16 cellular contexts compared by ENCODE assay signal in genomic region chr1:53182688-53183276, GRCh38. TPM values are rescaled to one million over a fixed set of nuclear protein-coding genes. Genes with fewer than 3 reads are reported as not detected.
DNase-seq lines count a peak whose midpoint lies in the region; ATAC-seq, FAIRE-seq and TF ChIP-seq lines count a peak whose summit lies in the region.
"Had no signal": no experiment of that assay in that cellular context is flagged by ENCODE, and none has a peak within 500 bp of the region (broad histone marks: within the 10 kb centered on the region; RNA-seq: fewer than 3 reads in every experiment).

No MANE protein-coding gene starts in this region.

- H3K9ac ChIP-seq in H1 (replicated peaks in 1 of 4; ENCODE audit: extremely low read depth in 1 of 4, low read depth in 3 of 4, low read length in 3 of 4) (no peak overlapping the region), mesenchymal stem cell (ENCODE audit: low read length) (peak overlapping the region; percentile 64)

- H2AK5ac ChIP-seq in H1 (ENCODE audit: low read depth, low read length) (no peak overlapping the region; the same call in 1 of the 2 replicates), mesenchymal stem cell (ENCODE audit: low read length, severe bottlenecking) (no peak overlapping the region)

- H2BK5ac ChIP-seq in H1 (ENCODE audit: low read depth, low read length), result no peak overlapping the region
- no peak overlapping the region for H2BK5ac ChIP-seq in mesenchymal stem cell (ENCODE audit: low read depth, low read length, poor library complexity, severe bottlenecking)

- H2BK20ac ChIP-seq in H1 (ENCODE audit: low read length), result peak overlapping the region; percentile 28

- H3K4me2 ChIP-seq in H1 (ENCODE audit: insufficient read depth in 1 of 2, low read depth in 2 of 2, low read length in 2 of 2), result no peak overlapping the region
- H3K4me2 ChIP-seq in mesenchymal stem cell (ENCODE audit: low read length, poor library complexity, severe bottlenecking), result no peak overlapping the region

- H2AFZ ChIP-seq in H1 (ENCODE audit: low read length), result 0 out of 2 replicates have a peak overlapping the region, but pooled peaks have one; percentile 27
- no peak overlapping the region for H2AFZ ChIP-seq in mesenchymal stem cell (ENCODE audit: low read depth, low read length)

- H2BK15ac ChIP-seq in H1 (ENCODE audit: low read length), result peak overlapping the region; percentile 95; the same call in 1 of the 2 replicates
- no peak overlapping the region for H2BK15ac ChIP-seq in mesenchymal stem cell (ENCODE audit: low read depth, poor library complexity, severe bottlenecking)

- no peak overlapping the region for H3K14ac ChIP-seq in H1 (ENCODE audit: insufficient read length)
- peak overlapping the region in 1 of 2 experiments; percentile 35 for H3K14ac ChIP-seq in mesenchymal stem cell (ENCODE audit: low read length in 2 of 2)

- intact Hi-C loops in uterus (cut with DNase I; ENCODE audit: low total_unique reads), result loop anchor here (10.0 kb wide), 1 partner anchor 118 kb away; the partner anchor contains the start of gene PODN

- no peak overlapping the region for H4K5ac ChIP-seq in H1 (ENCODE audit: insufficient read length, low read depth, low read length)

- TF ChIP-seq POLR2A in Peyer's patch (IDR thresholded peaks at IDR 0.05) (no peak), H1 (IDR thresholded peaks at IDR 0.05; ENCODE audit: control extremely low read depth in 1 of 2, low read depth in 2 of 2, low read length in 2 of 2) (no peak), uterus (IDR thresholded peaks at IDR 0.05) (no peak)

- H3K79me2 ChIP-seq in H1 (ENCODE audit: control insufficient read depth in 1 of 2, insufficient read depth in 2 of 2, low read length in 2 of 2), result no peaks in the 10 kb centered on the region

- H3K36me3 ChIP-seq in Peyer's patch (no peaks in the 10 kb centered on the region), H1 (ENCODE audit: control insufficient read depth in 2 of 4, insufficient read depth in 4 of 4, low read length in 3 of 4) (no peaks in the 10 kb centered on the region), mesenchymal stem cell (ENCODE audit: control insufficient read depth in 1 of 2, insufficient read depth in 2 of 2, low read depth in 1 of 2, low read length in 2 of 2) (no peaks in the 10 kb centered on the region), uterus (no peaks in the 10 kb centered on the region)
- no peaks in the 10 kb centered on the region for H3K36me3 ChIP-seq in effector memory CD4-positive, alpha-beta T cell (ENCODE audit: control insufficient read depth, insufficient read depth, low read length)

- CTCF ChIA-PET in H1 (lab: Charles Lee; ENCODE audit: partially characterized antibody), result interaction anchor here (0.7 to 3.2 kb wide), 34 partner anchors 10 to 348 kb away, joined by 3 to 31 read pairs (median 4); no protein-coding TSS in a partner anchor

- DNase-seq in Peyer's patch (no peak), H1 (ENCODE audit: low read depth in 1 of 2, low spot score in 2 of 2) (no peak), mesenchymal stem cell (no peak), uterus (no peak), NCI-H1092 (lab: John Stamatoyannopoulos, UW) (no peak)
- DNase-seq in effector memory CD4-positive, alpha-beta T cell, result no peak
- DNase-seq: SIG-M5 had no signal

- H4K91ac ChIP-seq in H1 (replicated peaks; ENCODE audit: insufficient read length, low read length), result no peak overlapping the region
- peak overlapping the region; percentile 22 for H4K91ac ChIP-seq in mesenchymal stem cell (ENCODE audit: low read length)

- no peak for TF ChIP-seq RAD21 in H1 (IDR thresholded peaks at IDR 0.05 in 1 of 2, conservative IDR thresholded peaks at IDR 0.05 in 1 of 2; ENCODE audit: low read depth in 2 of 2, low read length in 2 of 2)

- H3K4ac ChIP-seq in H1 (replicated peaks; ENCODE audit: insufficient read length, low read depth, low read length) (no peak overlapping the region), mesenchymal stem cell (ENCODE audit: low read depth in 1 of 2, low read length in 2 of 2) (peak overlapping the region; percentile 54 to 92)

- H4K8ac ChIP-seq in H1 (ENCODE audit: extremely low read depth, insufficient read depth, low read length) (no peak overlapping the region), mesenchymal stem cell (ENCODE audit: low read length) (peak overlapping the region; percentile 69)

- H2BK12ac ChIP-seq in H1 (ENCODE audit: low read depth, low read length) (peak overlapping the region; percentile 52; the same call in 1 of the 2 replicates), mesenchymal stem cell (ENCODE audit: low read length in 2 of 2) (peak overlapping the region; percentile 4 to 87)

- H3K4me3 ChIP-seq in Peyer's patch (no peak overlapping the region), H1 (ENCODE audit: extremely low read depth in 1 of 4, insufficient read depth in 2 of 4, low read depth in 3 of 4, low read length in 4 of 4) (no peak overlapping the region), mesenchymal stem cell (ENCODE audit: insufficient read depth in 1 of 2, low read depth in 1 of 2, low read length in 2 of 2) (peak overlapping the region in 1 of 2 experiments; percentile 7), uterus (no peak overlapping the region)
- H3K4me3 ChIP-seq in effector memory CD4-positive, alpha-beta T cell (ENCODE audit: insufficient read depth, low read depth, low read length, poor library complexity, severe bottlenecking), result no peak overlapping the region

- H4K20me1 ChIP-seq in H1 (replicated peaks in 1 of 2; ENCODE audit: control insufficient read depth in 1 of 2, insufficient read depth in 2 of 2, low read length in 2 of 2), result no peaks in the 10 kb centered on the region

- no peaks in the 10 kb centered on the region for H3K9me3 ChIP-seq in Peyer's patch
- H3K9me3 ChIP-seq in H1 (ENCODE audit: insufficient read depth in 2 of 2, low read depth in 1 of 2, low read length in 1 of 2), result no peaks in the 10 kb centered on the region
- H3K9me3 ChIP-seq in mesenchymal stem cell (ENCODE audit: control insufficient read depth, low read length), result no peaks in the 10 kb centered on the region
- no peaks in the 10 kb centered on the region for H3K9me3 ChIP-seq in uterus
- H3K9me3 ChIP-seq in effector memory CD4-positive, alpha-beta T cell (ENCODE audit: control insufficient read depth, low read length), result no peaks in the 10 kb centered on the region

- no peak for TF ChIP-seq EP300 in H1 (IDR thresholded peaks at IDR 0.05; ENCODE audit: borderline replicate concordance in 1 of 2, low read depth in 2 of 2, low read length in 2 of 2)

- no peak for FAIRE-seq in H1 (lab: Jason Lieb, UNC)

- H2BK120ac ChIP-seq in H1 (replicated peaks; ENCODE audit: low read depth, low read length) (no peak overlapping the region), mesenchymal stem cell (ENCODE audit: low read depth, low read length) (peak overlapping the region; percentile 71)

- H3K79me1 ChIP-seq in H1 (ENCODE audit: low read depth, low read length), result no peaks in the 10 kb centered on the region
- H3K79me1 ChIP-seq in mesenchymal stem cell (replicated peaks; ENCODE audit: low read length, poor library complexity, severe bottlenecking), result no peaks in the 10 kb centered on the region

- H3K23ac ChIP-seq in H1 (ENCODE audit: insufficient read length), result no peak overlapping the region
- H3K23ac ChIP-seq in mesenchymal stem cell (ENCODE audit: low read length in 2 of 2), result no peak overlapping the region

- no peaks in the 10 kb centered on the region for H3K23me2 ChIP-seq in H1 (ENCODE audit: low read depth, low read length)

- H3K27ac ChIP-seq in Peyer's patch (peak overlapping the region in 3 of 4 donors; percentile 61 to 85 (median 74)), H1 (ENCODE audit: low read depth, low read length) (no peak overlapping the region), mesenchymal stem cell (ENCODE audit: low read length, poor library complexity, severe bottlenecking) (no peak overlapping the region), uterus (peak overlapping the region; percentile 85 to 88)
- no peak overlapping the region for H3K27ac ChIP-seq in effector memory CD4-positive, alpha-beta T cell (ENCODE audit: insufficient read depth, low read length, poor library complexity, severe bottlenecking)

- no peak overlapping the region for H3K56ac ChIP-seq in H1 (replicated peaks; ENCODE audit: insufficient read length, low read depth, low read length)

- POLR2A ChIA-PET in H1 (lab: Charles Lee; ENCODE audit: partially characterized antibody), result interaction anchor here (0.6 kb wide), 1 partner anchor 260 kb away, joined by 3 read pairs; no protein-coding TSS in a partner anchor

- H3K18ac ChIP-seq in H1 (ENCODE audit: extremely low read depth, low read length), result peak overlapping the region; percentile 73; the same call in 1 of the 2 replicates
- H3K18ac ChIP-seq in mesenchymal stem cell (ENCODE audit: low read depth in 1 of 2, low read length in 2 of 2), result peak overlapping the region; percentile 67 to 90

- no peaks in the 10 kb centered on the region for H3K27me3 ChIP-seq in Peyer's patch
- no peaks in the 10 kb centered on the region; a peak in 3 of 7 replicates for H3K27me3 ChIP-seq in H1 (replicated peaks in 1 of 4; ENCODE audit: control insufficient read depth in 3 of 4, extremely low read depth in 1 of 4, insufficient read depth in 3 of 4, low read length in 3 of 4)
- H3K27me3 ChIP-seq in mesenchymal stem cell (ENCODE audit: control insufficient read depth in 1 of 2, insufficient read depth in 1 of 2, low read length in 2 of 2), result no peaks in the 10 kb centered on the region
- H3K27me3 ChIP-seq in uterus, result no peaks in the 10 kb centered on the region
- H3K27me3 ChIP-seq in effector memory CD4-positive, alpha-beta T cell (replicated peaks; ENCODE audit: control insufficient read depth, insufficient read depth, low read length, poor library complexity, severe bottlenecking), result no peaks in the 10 kb centered on the region

- 82% methylated on average over 4 of the region's 4 CpGs; no CpG with 5 or more reads in 1 of the 2 experiments for WGBS in H1 (ENCODE audit: extremely low coverage in 1 of 2, insufficient coverage in 1 of 2, insufficient read length in 1 of 2, insufficient replicate concordance in 2 of 2, low coverage in 1 of 2, low lambda C conversion rate in 2 of 2, missing lambda C conversion rate in 1 of 2), 2 experiments
- 79% methylated on average over 3 of the region's 4 CpGs for WGBS in mesenchymal stem cell

- no peak for ATAC-seq in GM19023 (IDR thresholded peaks at IDR 0.05; ENCODE audit: unreplicated experiment)

- no peak for TF ChIP-seq CTCF in Peyer's patch (IDR thresholded peaks at IDR 0.05)
- TF ChIP-seq CTCF in H1 (IDR thresholded peaks at IDR 0.05; ENCODE audit: control extremely low read depth in 1 of 3, insufficient read depth in 1 of 3, low read depth in 1 of 3, low read length in 3 of 3), result no peak
- TF ChIP-seq CTCF in uterus (IDR thresholded peaks at IDR 0.05), result no peak

- H3K4me1 ChIP-seq in Peyer's patch (peaks cover 0 to 28% (median 0%) of the 10 kb centered on the region in 4 donors), H1 (replicated peaks in 1 of 4; ENCODE audit: control insufficient read depth in 3 of 4, insufficient read depth in 4 of 4, low read length in 3 of 4) (no peaks in the 10 kb centered on the region; a peak in 1 of 7 replicates), mesenchymal stem cell (ENCODE audit: control insufficient read depth, insufficient read depth, low read depth, low read length) (no peaks in the 10 kb centered on the region), uterus (peaks cover 4 to 16% of the 10 kb centered on the region in 2 donors)
- H3K4me1 ChIP-seq in effector memory CD4-positive, alpha-beta T cell (ENCODE audit: control insufficient read depth, insufficient read depth, low read length, poor library complexity, severe bottlenecking), result peaks cover 4% of the 10 kb centered on the region

RNA-seq across cellular contexts. Expression of gene CPT2, which starts 13.8 kb away (rescaled TPM):
- total RNA-seq in Peyer's patch (100 to 1,000 TPM in 1 of 4 donors, 10 to 100 TPM in 3; 23.1 to 134 (median 55.0) TPM), uterus (10 to 100 TPM in 2 of 4 donors, 1 to 10 TPM in 2; 2.4 to 83.3 (median 10.2) TPM)
- 21.6 and 23.9 TPM in 2 replicates for total RNA-seq in H1 (2021; fragmentation: NEBNext Ultra II Directional; extraction: Animal tissue kit (Norgen Biotek cat#: 25700))
- 25.5 and 29.9 TPM in 2 replicates for polyA plus RNA-seq in H1 (2011; rRNA removed)
- polyA plus RNA-seq in H1 (2011; cell fraction: cytosol; rRNA removed), result 25.8 TPM
- polyA plus RNA-seq in H1 (2011; cell fraction: nucleus; rRNA removed), result 21.9 TPM
- polyA plus RNA-seq in H1 (2012, experiment 1 of 2), result 17.9 to 23.3 TPM (median 21.0 TPM) in 4 replicates
- polyA plus RNA-seq in H1 (2012, experiment 2 of 2), result 24.4 TPM
- polyA plus RNA-seq in H1 (2013, experiment 1 of 2), result 25.0 TPM
- 21.4 TPM for polyA plus RNA-seq in H1 (2013, experiment 2 of 2)
- polyA minus RNA-seq in H1 (2011; rRNA and poly(A)+ RNA removed), result 30.4 and 32.2 TPM in 2 replicates
- polyA minus RNA-seq in H1 (2011; cell fraction: cytosol; rRNA and poly(A)+ RNA removed), result 14.7 TPM
- 16.6 TPM for polyA minus RNA-seq in H1 (2011; cell fraction: nucleus; rRNA and poly(A)+ RNA removed)
- 14.1 TPM for polyA plus RNA-seq in mesenchymal stem cell (2013, experiment 1 of 2)
- polyA plus RNA-seq in mesenchymal stem cell (2013, experiment 2 of 2), result 13.6 TPM

RNA-seq across cellular contexts. Expression of gene CZIB, which starts 37.7 kb away (rescaled TPM):
- total RNA-seq in Peyer's patch, result 10 to 100 TPM; 12.1 to 45.3 (median 25.3) TPM
- 46.5 and 46.8 TPM in 2 replicates for total RNA-seq in H1 (2021; fragmentation: NEBNext Ultra II Directional; extraction: Animal tissue kit (Norgen Biotek cat#: 25700))
- polyA plus RNA-seq in H1 (2011; rRNA removed), result 36.1 and 48.0 TPM in 2 replicates
- polyA plus RNA-seq in H1 (2011; cell fraction: cytosol; rRNA removed), result 60.0 TPM
- polyA plus RNA-seq in H1 (2011; cell fraction: nucleus; rRNA removed), result 39.5 TPM
- 50.0 to 63.5 TPM (median 59.6 TPM) in 4 replicates for polyA plus RNA-seq in H1 (2012, experiment 1 of 2)
- 25.2 TPM for polyA plus RNA-seq in H1 (2012, experiment 2 of 2)
- 43.0 TPM for polyA plus RNA-seq in H1 (2013, experiment 1 of 2)
- 44.6 TPM for polyA plus RNA-seq in H1 (2013, experiment 2 of 2)
- 28.3 and 29.4 TPM in 2 replicates for polyA minus RNA-seq in H1 (2011; rRNA and poly(A)+ RNA removed)
- 13.9 TPM for polyA minus RNA-seq in H1 (2011; cell fraction: cytosol; rRNA and poly(A)+ RNA removed)
- 47.7 TPM for polyA minus RNA-seq in H1 (2011; cell fraction: nucleus; rRNA and poly(A)+ RNA removed)
- polyA plus RNA-seq in mesenchymal stem cell (2013, experiment 1 of 2), result 48.5 TPM
- polyA plus RNA-seq in mesenchymal stem cell (2013, experiment 2 of 2), result 51.0 TPM
- 10 to 100 TPM; 78.9 to 81.9 (median 80.6) TPM for total RNA-seq in uterus

RNA-seq across cellular contexts. Expression of gene SLC1A7, which starts 40.3 kb away (rescaled TPM):
- total RNA-seq in Peyer's patch (10 to 100 TPM in 1 of 4 donors, 1 to 10 TPM in 2, not detected in 1; 4.7 to 12.8 (median 9.4) TPM), uterus (under 1 TPM in 1 of 4 donors, not detected in 3; 0.24 TPM)
- total RNA-seq in H1 (2021; fragmentation: NEBNext Ultra II Directional; extraction: Animal tissue kit (Norgen Biotek cat#: 25700)), result not detected in 2 replicates
- 0.03 TPM in 1 of 2 replicates, not detected in the other for polyA plus RNA-seq in H1 (2011; rRNA removed)
- not detected for polyA plus RNA-seq in H1 (2011; cell fraction: cytosol; rRNA removed)
- 0.10 TPM for polyA plus RNA-seq in H1 (2011; cell fraction: nucleus; rRNA removed)
- polyA plus RNA-seq in H1 (2012, experiment 1 of 2), result not detected in 4 replicates
- polyA plus RNA-seq in H1 (2012, experiment 2 of 2), result not detected
- not detected for polyA plus RNA-seq in H1 (2013, experiment 1 of 2)
- not detected for polyA plus RNA-seq in H1 (2013, experiment 2 of 2)
- not detected in 2 replicates for polyA minus RNA-seq in H1 (2011; rRNA and poly(A)+ RNA removed)
- polyA minus RNA-seq in H1 (2011; cell fraction: cytosol; rRNA and poly(A)+ RNA removed), result not detected
- polyA minus RNA-seq in H1 (2011; cell fraction: nucleus; rRNA and poly(A)+ RNA removed), result not detected
- polyA plus RNA-seq in mesenchymal stem cell (2013, experiment 1 of 2), result 2.3 TPM
- polyA plus RNA-seq in mesenchymal stem cell (2013, experiment 2 of 2), result 2.2 TPM
- total RNA-seq: activated CD4-positive, alpha-beta memory T cell treated with anti-CD3 and anti-CD28 coated beads, Interleukin-2, amount 10 ng/mL, durations not matched to agents 7 days and 5 days; B cell; neural crest cell; OCI-LY7; pulmonary artery endothelial cell; T-helper 1 cell treated with Interleukin-12 subunit alpha and Interleukin-12 subunit beta and Interleukin-4 antibody, amounts not matched to agents 30 ng/mL and 1 ng/mL, for 36 hours; temporal lobe had no signal
- polyA plus RNA-seq: keratinocyte had no signal

RNA-seq across cellular contexts. Expression of gene MAGOH, which starts 55.5 kb away (rescaled TPM):
- total RNA-seq in Peyer's patch, result 10 to 100 TPM; 16.2 to 50.3 (median 20.2) TPM
- total RNA-seq in H1 (2021; fragmentation: NEBNext Ultra II Directional; extraction: Animal tissue kit (Norgen Biotek cat#: 25700)), result 74.3 and 74.5 TPM in 2 replicates
- polyA plus RNA-seq in H1 (2011; rRNA removed), result 18.5 and 46.9 TPM in 2 replicates
- polyA plus RNA-seq in H1 (2011; cell fraction: cytosol; rRNA removed), result 82.8 TPM
- 4.7 TPM for polyA plus RNA-seq in H1 (2011; cell fraction: nucleus; rRNA removed)
- polyA plus RNA-seq in H1 (2012, experiment 1 of 2), result 106 to 184 TPM (median 121 TPM) in 4 replicates
- polyA plus RNA-seq in H1 (2012, experiment 2 of 2), result 50.6 TPM
- 103 TPM for polyA plus RNA-seq in H1 (2013, experiment 1 of 2)
- 107 TPM for polyA plus RNA-seq in H1 (2013, experiment 2 of 2)
- polyA minus RNA-seq in H1 (2011; rRNA and poly(A)+ RNA removed), result 11.2 and 14.2 TPM in 2 replicates
- polyA minus RNA-seq in H1 (2011; cell fraction: cytosol; rRNA and poly(A)+ RNA removed), result 27.8 TPM
- 24.8 TPM for polyA minus RNA-seq in H1 (2011; cell fraction: nucleus; rRNA and poly(A)+ RNA removed)
- 53.3 TPM for polyA plus RNA-seq in mesenchymal stem cell (2013, experiment 1 of 2)
- polyA plus RNA-seq in mesenchymal stem cell (2013, experiment 2 of 2), result 54.6 TPM
- 10 to 100 TPM; 31.6 to 60.9 (median 45.2) TPM for total RNA-seq in uterus

Comparison
In these comparisons a context has a peak if more than half of its experiments do, and no peak if none do; other contexts are left out.
1. H3K27ac ChIP-seq: peak in Peyer's patch (3 of 4) and uterus (2 of 2); none in H1 (single experiment), mesenchymal stem cell (single experiment) and effector memory CD4-positive, alpha-beta T cell (single experiment).